Comparison of ENCODE assay signal across 27 cellular contexts in the genomic region with DNA sequence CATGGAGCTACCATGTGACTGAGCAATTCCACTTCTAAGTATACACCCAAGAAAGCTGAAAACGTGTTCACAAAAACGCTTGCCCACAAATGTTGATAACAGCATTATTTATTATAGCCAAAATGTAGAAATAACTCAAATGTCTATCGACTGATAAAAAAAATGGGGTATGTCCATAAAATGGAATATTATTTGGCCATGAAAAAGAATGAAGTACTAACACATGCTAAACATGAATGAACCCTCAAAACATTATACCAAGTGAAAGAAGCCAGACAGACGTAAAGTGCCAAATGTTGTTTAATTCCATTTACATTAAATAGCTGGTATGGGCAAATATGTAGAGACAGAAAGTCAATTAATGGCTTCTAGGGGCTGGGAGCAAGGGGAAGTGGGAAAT.
"Had no signal": no experiment of that assay in that cellular context is flagged by ENCODE, and none has a peak within 500 bp of the region (broad histone marks: within the 10 kb centered on the region; RNA-seq: fewer than 3 reads in every experiment).

No MANE protein-coding gene starts in this region.

- ATAC-seq: stimulated activated effector memory CD8-positive, alpha-beta T cell treated with anti-CD3 and anti-CD28 coated beads, Interleukin-12 subunit alpha, Interleukin-12 subunit beta, amount 100 ng/mL, for 72 hours; stimulated activated memory B cell treated with anti-CD40 and anti-IgM and Interleukin-4, amounts not matched to agents 10 μg/mL and 1 μg/mL and 100 μg/mL, for 72 hours; stimulated activated naive B cell treated with anti-CD40 and anti-IgM and Interleukin-4, amounts not matched to agents 10 μg/mL and 1 μg/mL and 100 μg/mL, for 72 hours; stimulated activated naive CD8-positive, alpha-beta T cell treated with anti-CD3 and anti-CD28 coated beads, Interleukin-15, amount 100 ng/mL, for 72 hours; stimulated activated naive CD8-positive, alpha-beta T cell treated with anti-CD3 and anti-CD28 coated beads, Interleukin-15, Interleukin-2, amounts not matched to agents 100 U/mL and 50 U/mL, for 24 hours; upper lobe of right lung had no signal

- H3K4me3 ChIP-seq: stomach, suprapubic skin, testis, thoracic aorta, thyroid gland, tibial artery, tibial nerve, transverse colon, upper lobe of left lung, upper lobe of right lung, uterus, vagina had no signal

- H3K36me3 ChIP-seq: stomach, suprapubic skin, thoracic aorta, thyroid gland, tibial artery, tibial nerve, transverse colon, upper lobe of left lung, upper lobe of right lung, uterus, vagina had no signal

- H3K4me1 ChIP-seq: stomach, suprapubic skin, testis, thyroid gland, tibial artery, tibial nerve, transverse colon, upper lobe of left lung, upper lobe of right lung, uterus, vagina had no signal

- H3K9me3 ChIP-seq: testis, thyroid gland, upper lobe of right lung, uterus, vagina had no signal

- DNase-seq: stimulated activated CD4-positive, alpha-beta T cell treated with anti-CD3 and anti-CD28 coated beads, Interleukin-2, amount 100 ng/mL, for 48 hours; stimulated activated CD4-positive, alpha-beta T cell treated with anti-CD3 and anti-CD28 coated beads, Interleukin-4, amount 100 ng/mL, for 1 hour; stimulated activated CD4-positive, alpha-beta T cell treated with anti-CD3 and anti-CD28 coated beads, Interleukin-4, amount 100 ng/mL, for 24 hours; stimulated activated CD4-positive, alpha-beta T cell treated with anti-CD3 and anti-CD28 coated beads, Interleukin-4, amount 100 ng/mL, for 4 hours; stimulated activated CD8-positive, alpha-beta memory T cell treated with anti-CD3 and anti-CD28 coated beads, Interleukin-4, amount 100 ng/mL, for 48 hours; stimulated activated naive B cell treated with anti-CD40 and anti-IgM and Interleukin-4, amounts not matched to agents 10 μg/mL and 1 μg/mL and 100 μg/mL, for 72 hours; stimulated activated naive CD4-positive, alpha-beta T cell; stimulated activated naive CD4-positive, alpha-beta T cell treated with Interleukin-2 at 50 U/mL for 16 hours; stimulated activated naive CD8-positive, alpha-beta T cell treated with anti-CD3 and anti-CD28 coated beads, Interleukin-15, amount 100 ng/mL, for 72 hours; stimulated activated naive CD8-positive, alpha-beta T cell treated with anti-CD3 and anti-CD28 coated beads, Interleukin-15, Interleukin-2, amounts not matched to agents 100 U/mL and 50 U/mL, for 24 hours; stomach; substantia nigra; testis; thyroid gland; tibial artery; transverse colon; trophoblast cell; upper lobe of left lung; upper lobe of right lung; uterus had no signal

- H3K27ac ChIP-seq: stomach, suprapubic skin, testis, thoracic aorta, thyroid gland, tibial artery, tibial nerve, transverse colon, upper lobe of left lung, upper lobe of right lung, uterus, vagina had no signal

- FAIRE-seq: urothelium cell line had no signal

- H3K27me3 ChIP-seq: stomach, suprapubic skin, testis, thyroid gland, tibial artery, tibial nerve, transverse colon, upper lobe of left lung, upper lobe of right lung, uterus, vagina had no signal
